ENCODE assay signal across 26 cellular contexts in genomic region chr2:30475542-30475941, GRCh38. TPM values are rescaled to one million over a fixed set of nuclear protein-coding genes. Genes with fewer than 3 reads are reported as not detected.
DNase-seq lines count a peak whose midpoint lies in the region; ATAC-seq, FAIRE-seq and TF ChIP-seq lines count a peak whose summit lies in the region.
"Had no signal": no experiment of that assay in that cellular context is flagged by ENCODE, and none has a peak within 500 bp of the region (broad histone marks: within the 10 kb centered on the region; RNA-seq: fewer than 3 reads in every experiment).

No MANE protein-coding gene starts in this region.

- RAD21 ChIA-PET in GM12878 (lab: Charles Lee; ENCODE audit: unreplicated experiment) = interaction anchor here (0.6 to 3.9 kb wide), 20 partner anchors 9 to 324 kb away, joined by 3 to 47 read pairs (median 4); partner anchors contain the start of gene LBH

- H3K27ac Mint-ChIP-seq in nephron = peak overlapping the region in 1 of 3 experiments; percentile 34
- H3K27ac Mint-ChIP-seq: effector memory CD8-positive, alpha-beta T cell; memory B cell; T-cell; type B pancreatic cell had no signal

- no peak overlapping the region for H3K4me3 Mint-ChIP-seq in nephron
- H3K4me3 Mint-ChIP-seq: effector memory CD8-positive, alpha-beta T cell; memory B cell; naive thymus-derived CD8-positive, alpha-beta T cell; T-cell; type B pancreatic cell had no signal

- H4K20me1 ChIP-seq in SK-N-SH (ENCODE audit: insufficient read depth) (no peaks in the 10 kb centered on the region), GM23248 (ENCODE audit: insufficient read depth) (no peaks in the 10 kb centered on the region), GM12878 (ENCODE audit: control insufficient read depth, insufficient read depth) (no peaks in the 10 kb centered on the region)

- SMC1A ChIA-PET in GM12878 (lab: Charles Lee; ENCODE audit: uncharacterized antibody, unreplicated experiment) = interaction anchor here (0.9 to 4.8 kb wide), 21 partner anchors 9 to 311 kb away, joined by 3 to 83 read pairs (median 6); no protein-coding TSS in a partner anchor

- H3K27me3 Mint-ChIP-seq in nephron (ENCODE audit: low read depth) = no peaks in the 10 kb centered on the region
- H3K27me3 Mint-ChIP-seq: effector memory CD8-positive, alpha-beta T cell; memory B cell; naive thymus-derived CD8-positive, alpha-beta T cell; T-cell; type B pancreatic cell had no signal

- H3F3A ChIP-seq in SK-N-SH (replicated peaks; ENCODE audit: insufficient read depth) (no peaks in the 10 kb centered on the region), GM23248 (ENCODE audit: insufficient read depth) (peaks cover under 1% of the 10 kb centered on the region; the same call in 1 of the 2 replicates)

- H3K36me3 Mint-ChIP-seq in nephron (ENCODE audit: low read depth) = peaks cover 26% of the 10 kb centered on the region

- H2AFZ ChIP-seq in SK-N-SH (ENCODE audit: low read depth) = no peak overlapping the region
- peak overlapping the region; percentile 17; the same call in 1 of the 2 replicates for H2AFZ ChIP-seq in GM23248
- H2AFZ ChIP-seq in GM12878 (ENCODE audit: control insufficient read depth, low read depth, low read length) = no peak overlapping the region

- H3K9me3 ChIP-seq in SK-N-SH = no peaks in the 10 kb centered on the region
- H3K9me3 ChIP-seq in GM23248 (ENCODE audit: low read depth) = no peaks in the 10 kb centered on the region
- H3K9me3 ChIP-seq in GM12878 (replicated peaks; ENCODE audit: control insufficient read depth, insufficient read depth, low read length) = peaks cover under 1% of the 10 kb centered on the region; the same call in 2 of the 3 replicates
- H3K9me3 ChIP-seq: stomach had no signal

- peaks cover 0 to 9% of the 10 kb centered on the region in 2 experiments for H3K36me3 ChIP-seq in SK-N-SH (replicated peaks in 1 of 2; ENCODE audit: control insufficient read depth in 1 of 2, insufficient read depth in 2 of 2, low read length in 1 of 2)
- no peaks in the 10 kb centered on the region for H3K36me3 ChIP-seq in GM23248 (ENCODE audit: low read depth)
- H3K36me3 ChIP-seq in GM12878 (ENCODE audit: control insufficient read depth in 2 of 2, insufficient read depth in 2 of 2, low read length in 1 of 2) = no peaks in the 10 kb centered on the region; a peak in 1 of 4 replicates
- H3K36me3 ChIP-seq: stomach had no signal

- TF ChIP-seq RAD21 in SK-N-SH (IDR thresholded peaks at IDR 0.05; ENCODE audit: low read length) (peak; percentile 28; the same call in 1 of the 2 replicates), GM12878 (IDR thresholded peaks at IDR 0.05; ENCODE audit: insufficient read depth, low read depth, low read length) (peak; percentile 35)

- no peak for FAIRE-seq in GM12878 (lab: Jason Lieb, UNC)
- FAIRE-seq: G401.6 had no signal

- H3K79me2 ChIP-seq in SK-N-SH (ENCODE audit: insufficient read depth) (peaks cover 47% of the 10 kb centered on the region), GM23248 (ENCODE audit: insufficient read depth) (peaks cover 91% of the 10 kb centered on the region), GM12878 (ENCODE audit: control insufficient read depth, insufficient read depth, low read length) (peaks cover 8% of the 10 kb centered on the region)

- H3K9me2 ChIP-seq in SK-N-SH (no peaks in the 10 kb centered on the region), GM23248 (ENCODE audit: insufficient read depth) (no peaks in the 10 kb centered on the region)

- TF ChIP-seq CTCF in SK-N-SH (IDR thresholded peaks at IDR 0.05) = peak; percentile 42
- TF ChIP-seq CTCF in GM12878 (IDR thresholded peaks at IDR 0.05 in 2 of 3, conservative IDR thresholded peaks at IDR 0.05 in 1 of 3; ENCODE audit: control insufficient read depth in 2 of 3, extremely low read depth in 1 of 3, insufficient read depth in 1 of 3, low read depth in 3 of 3, low read length in 3 of 3) = no peak; a peak in 1 of 6 replicates
- TF ChIP-seq CTCF in nephron (IDR thresholded peaks at IDR 0.05; ENCODE audit: unreplicated experiment in 3 of 3) = peak in 2 of 3 experiments; percentile 22 to 36

- no peak for TF ChIP-seq POLR2A in GM12878 (IDR thresholded peaks at IDR 0.05; ENCODE audit: low read depth, low read length)

- no peak for DNase-seq in SK-N-SH
- peak; percentile 29 for DNase-seq in GM23248
- DNase-seq in GM12878 (ENCODE audit: low read depth, low spot score) = no peak
- no peak for DNase-seq in stimulated activated CD4-positive, alpha-beta T cell treated with anti-CD3 and anti-CD28 coated beads, Interleukin-4, amount 100 ng/mL, for 1 hour
- DNase-seq: C1 segment of cervical spinal cord; cerebellar nuclear complex; effector memory CD8-positive, alpha-beta T cell; hypothalamus; islet precursor cell; KBM-7; NCI-H1092 treated with DMSO at 0.1 percent for 48 hours; NCI-H2081 treated with DMSO at 0.1 percent for 48 hours; NCI-H510A; posterior cingulate gyrus; stomach; T-cell had no signal

- CTCF ChIA-PET in SK-N-SH (lab: Yijun Ruan, JAX) = interaction anchor here (1.0 to 3.5 kb wide), 9 partner anchors 9 to 311 kb away, joined by 3 to 13 read pairs (median 4); no protein-coding TSS in a partner anchor
- CTCF ChIA-PET in GM12878 (lab: Yijun Ruan, JAX) = interaction anchor here (0.8 to 4.5 kb wide), 19 partner anchors 16 to 327 kb away, joined by 3 to 87 read pairs (median 5); no protein-coding TSS in a partner anchor

- peaks cover 7% of the 10 kb centered on the region for H3K4me1 Mint-ChIP-seq in nephron

- no TSS peak for BruUV-seq in GM12878 (replicated peaks; lab: Mats Ljungman, UMichigan)

- POLR2A ChIA-PET in SK-N-SH (lab: Yijun Ruan, JAX) = no interaction called here
- POLR2A ChIA-PET in GM12878 (lab: Charles Lee) = interaction anchor here (0.6 to 1.1 kb wide), 2 partner anchors 35 to 232 kb away, joined by 4 to 5 read pairs; no protein-coding TSS in a partner anchor

- TF ChIP-seq EP300 in SK-N-SH (IDR thresholded peaks at IDR 0.05; ENCODE audit: borderline replicate concordance in 1 of 2, low read depth in 1 of 2, low read length in 1 of 2) (no peak), GM12878 (IDR thresholded peaks at IDR 0.05; ENCODE audit: borderline replicate concordance in 1 of 2, control insufficient read depth in 1 of 2, low read depth in 2 of 2, low read length in 2 of 2) (no peak)

- H3K9me3 Mint-ChIP-seq in nephron = peaks cover 4% of the 10 kb centered on the region
- H3K9me3 Mint-ChIP-seq: effector memory CD8-positive, alpha-beta T cell; memory B cell; naive thymus-derived CD8-positive, alpha-beta T cell; T-cell; type B pancreatic cell had no signal

- no peaks in the 10 kb centered on the region; a peak in 2 of 4 replicates for H3K4me1 ChIP-seq in SK-N-SH (ENCODE audit: control insufficient read depth in 1 of 2, insufficient read depth in 2 of 2, low read depth in 1 of 2, low read length in 1 of 2)
- peaks cover 16% of the 10 kb centered on the region for H3K4me1 ChIP-seq in GM23248 (ENCODE audit: insufficient read depth)
- H3K4me1 ChIP-seq in GM12878 (ENCODE audit: control insufficient read depth, insufficient read depth, low read length) = peaks cover 3% of the 10 kb centered on the region; the same call in 1 of the 2 replicates

- H3K4me3 ChIP-seq in SK-N-SH (ENCODE audit: low read depth in 2 of 2, low read length in 1 of 2) (no peak overlapping the region), GM23248 (no peak overlapping the region), GM12878 (no peak overlapping the region)
- H3K4me3 ChIP-seq: skin epidermis, stomach had no signal

- intact Hi-C loops in GM12878 (cut with micrococcal nuclease; ENCODE audit: unreplicated experiment) = no loop called here

- H3K27me3 ChIP-seq in SK-N-SH (ENCODE audit: insufficient read depth) (no peaks in the 10 kb centered on the region), GM23248 (replicated peaks; ENCODE audit: insufficient read depth) (no peaks in the 10 kb centered on the region), GM12878 (replicated peaks in 1 of 2; ENCODE audit: control insufficient read depth in 2 of 2, insufficient read depth in 2 of 2, low read length in 1 of 2) (no peaks in the 10 kb centered on the region)
- H3K27me3 ChIP-seq: stomach had no signal

- in situ Hi-C loops in GM23248 (cut with MboI) (no loop called here), GM12878 (cut with MboI) (no loop called here)

- no peak for ATAC-seq in SK-N-SH treated with all-trans-retinoic acid at 6 μM for 48 hours
- no peak for ATAC-seq in GM12878
- no peak for ATAC-seq in GM19035 (IDR thresholded peaks at IDR 0.05; ENCODE audit: unreplicated experiment)
- no peak for ATAC-seq in GM18861 (IDR thresholded peaks at IDR 0.05; ENCODE audit: unreplicated experiment)
- ATAC-seq: effector memory CD8-positive, alpha-beta T cell; naive thymus-derived CD8-positive, alpha-beta T cell; T-cell had no signal

- no peak overlapping the region for H3K9ac ChIP-seq in SK-N-SH
- H3K9ac ChIP-seq in GM23248 = 0 out of 2 replicates have a peak overlapping the region, but pooled peaks have one; percentile 1
- H3K9ac ChIP-seq in GM12878 (ENCODE audit: control insufficient read depth, insufficient read depth, low read length) = no peak overlapping the region

- H3K27ac ChIP-seq in SK-N-SH (ENCODE audit: low read depth in 2 of 2, low read length in 1 of 2) (no peak overlapping the region), GM23248 (no peak overlapping the region), GM12878 (ENCODE audit: control insufficient read depth, insufficient read depth) (no peak overlapping the region)
- H3K27ac ChIP-seq: 22Rv1, skin epidermis, stomach had no signal

- H3K4me2 ChIP-seq in SK-N-SH (no peak overlapping the region), GM23248 (ENCODE audit: unreplicated experiment) (no peak overlapping the region), GM12878 (ENCODE audit: control insufficient read depth, insufficient read depth) (no peak overlapping the region)

RNA-seq across cellular contexts. Expression of gene LCLAT1, which starts 28.5 kb away (rescaled TPM):
- polyA plus RNA-seq in SK-N-SH (2012; rRNA removed) = 6.9 and 7.3 TPM in 2 replicates
- 9.2 and 9.5 TPM in 2 replicates for polyA plus RNA-seq in SK-N-SH (2012; cell fraction: cytosol; rRNA removed)
- polyA plus RNA-seq in SK-N-SH (2012; cell fraction: nucleus; rRNA removed) = 2.7 and 5.2 TPM in 2 replicates
- total RNA-seq in GM23248 (2014; rRNA removed; shearing (Covaris generic)) = 31.7 and 32.3 TPM in 2 replicates
- polyA plus RNA-seq in GM23248 (2016; fragmentation: Nextera tagmentation; extraction: Ambion mirVana) = 29.7 and 31.2 TPM in 2 replicates
- 56.2 and 59.7 TPM in 2 replicates for total RNA-seq in GM12878 (2013; cell fraction: nucleolus; rRNA removed)
- 9.6 and 11.1 TPM in 2 replicates for total RNA-seq in GM12878 (2014; rRNA removed)
- total RNA-seq in GM12878 (2014; rRNA removed; fragmentation: Illumina TruSeq; extraction: Trizol) = 14.5 and 15.7 TPM in 2 replicates
- 17.5 and 18.6 TPM in 2 replicates for total RNA-seq in GM12878 (2021)
- 1.8 TPM for polyA plus RNA-seq in GM12878 (2011; ENCODE audit: low read depth)
- 16.2 and 22.7 TPM in 2 replicates for polyA plus RNA-seq in GM12878 (2011; rRNA removed)
- polyA plus RNA-seq in GM12878 (2011; cell fraction: cytosol; rRNA removed) = 8.1 and 8.3 TPM in 2 replicates
- 8.1 and 8.3 TPM in 2 replicates for polyA plus RNA-seq in GM12878 (2011; cell fraction: nucleus; rRNA removed)
- polyA plus RNA-seq in GM12878 (2012) = 2.9 and 3.3 TPM in 2 replicates
- polyA plus RNA-seq in GM12878 (2014; fragmentation: Illumina TruSeq; extraction: Trizol) = 10.8 and 11.9 TPM in 2 replicates
- 10 to 100 TPM in 1 of 2 experiments, 1 to 10 TPM in 1; 8.1 to 33.0 TPM for polyA plus RNA-seq in GM12878 (2014; fragmentation: Nextera tagmentation; extraction: Ambion mirVana)
- 8.5 and 9.4 TPM in 2 replicates for polyA plus RNA-seq in GM12878 (2014; rRNA removed)
- 10 to 100 TPM; 22.7 to 24.3 TPM for polyA plus RNA-seq in GM12878 (2016; fragmentation: Nextera tagmentation; extraction: Ambion mirVana)
- polyA minus RNA-seq in GM12878 (2011; rRNA and poly(A)+ RNA removed) = 33.5 and 41.1 TPM in 2 replicates
- 9.9 and 10.3 TPM in 2 replicates for polyA minus RNA-seq in GM12878 (2011; cell fraction: cytosol; rRNA and poly(A)+ RNA removed)
- 19.6 and 39.4 TPM in 2 replicates for polyA minus RNA-seq in GM12878 (2011; cell fraction: nucleus; rRNA and poly(A)+ RNA removed)

Comparison
In these comparisons a context has a peak if more than half of its experiments do, and no peak if none do; other contexts are left out.
1. CTCF ChIP-seq: peak in SK-N-SH (single experiment) and nephron (2 of 3); none in GM12878 (0 of 3).
2. Of the 26 proteins assayed by ChIP-seq in both GM12878 and SK-N-SH: peak only in GM12878: none; only in SK-N-SH: CTCF; in both: RAD21; in neither: 24.